ENCODE assay signal across 1 cellular context in genomic region chr10:102420810-102421644, GRCh38.
TF ChIP-seq lines count a peak whose summit lies in the region.

TSS of gene FBXL15 (plus strand) at chr10:102420836. CDS start at chr10:102421130, 294 bp downstream.

TF ChIP-seq in HepG2, 621 proteins besides CTCF, POLR2A, EP300 and RAD21 (continued from another document):
- TF ChIP-seq POLR2G (IDR thresholded peaks at IDR 0.05; ENCODE audit: low read depth, low read length) (peak; percentile 73), AHR (CRISPR knock-in tag; IDR thresholded peaks at IDR 0.05) (peak; percentile 84), ATF2 (CRISPR knock-in tag; IDR thresholded peaks at IDR 0.05) (peak; percentile 85), GRHL1 (CRISPR knock-in tag; conservative IDR thresholded peaks at IDR 0.05) (no peak)
